Comparison of ENCODE assay signal across 10 cellular contexts in genomic region chrX:135572436-135572835, GRCh38. TPM values are rescaled to one million over a fixed set of nuclear protein-coding genes. Genes with fewer than 3 reads are reported as not detected.
A peak's percentile ranks its signal among the peaks of the same experiment; 100 is the strongest.
DNase-seq lines count a peak whose midpoint lies in the region; ATAC-seq and TF ChIP-seq lines count a peak whose summit lies in the region.
"Had no signal": no experiment of that assay in that cellular context is flagged by ENCODE, and none has a peak within 500 bp of the region (broad histone marks: within the 10 kb centered on the region; RNA-seq: fewer than 3 reads in every experiment).

No MANE protein-coding gene starts in this region.

- no peak overlapping the region for H3K4me2 ChIP-seq in MM.1S (ENCODE audit: low read depth, low read length)

- H3K4me3 Mint-ChIP-seq in progenitor cell of endocrine pancreas (ENCODE audit: low read depth), result no peak overlapping the region
- no peak overlapping the region for H3K4me3 Mint-ChIP-seq in activated T-cell treated with anti-CD3 and anti-CD28 coated beads, Interleukin-2, amount 50 U/mL, for 4 hours

- H3K27ac Mint-ChIP-seq in progenitor cell of endocrine pancreas, result no peak overlapping the region
- H3K27ac Mint-ChIP-seq: activated naive CD4-positive, alpha-beta T cell treated with anti-CD3 and anti-CD28 coated beads, Interleukin-2, amount 50 U/mL, for 72 hours had no signal

- H3K36me3 Mint-ChIP-seq in progenitor cell of endocrine pancreas (ENCODE audit: insufficient read depth), result peaks cover 5% of the 10 kb centered on the region
- H3K36me3 Mint-ChIP-seq in activated T-cell treated with anti-CD3 and anti-CD28 coated beads, Interleukin-2, amount 50 U/mL, for 4 hours (ENCODE audit: insufficient read depth), result peaks cover 15% of the 10 kb centered on the region
- H3K36me3 Mint-ChIP-seq: activated naive CD4-positive, alpha-beta T cell treated with anti-CD3 and anti-CD28 coated beads, Interleukin-2, amount 50 U/mL, for 72 hours had no signal

- no peaks in the 10 kb centered on the region for H3K4me1 Mint-ChIP-seq in progenitor cell of endocrine pancreas (ENCODE audit: low read depth)
- H3K4me1 Mint-ChIP-seq in activated T-cell treated with anti-CD3 and anti-CD28 coated beads, Interleukin-2, amount 50 U/mL, for 4 hours (ENCODE audit: low read depth), result no peaks in the 10 kb centered on the region

- H3K27ac ChIP-seq in MM.1S (ENCODE audit: low read length), result no peak overlapping the region
- H3K27ac ChIP-seq in dorsolateral prefrontal cortex, result no peak overlapping the region

- H3K9me3 Mint-ChIP-seq in progenitor cell of endocrine pancreas (ENCODE audit: low read depth), result peaks cover 8% of the 10 kb centered on the region
- H3K9me3 Mint-ChIP-seq in activated T-cell treated with anti-CD3 and anti-CD28 coated beads, Interleukin-2, amount 50 U/mL, for 4 hours, result no peaks in the 10 kb centered on the region
- H3K9me3 Mint-ChIP-seq: activated naive CD4-positive, alpha-beta T cell treated with anti-CD3 and anti-CD28 coated beads, Interleukin-2, amount 50 U/mL, for 72 hours had no signal

- no peak overlapping the region for H3K9ac ChIP-seq in MM.1S (ENCODE audit: low read length)

- H3K27me3 Mint-ChIP-seq in progenitor cell of endocrine pancreas, result no peaks in the 10 kb centered on the region
- H3K27me3 Mint-ChIP-seq in activated T-cell treated with anti-CD3 and anti-CD28 coated beads, Interleukin-2, amount 50 U/mL, for 4 hours (ENCODE audit: low read depth), result no peaks in the 10 kb centered on the region

- H3K4me1 ChIP-seq in MM.1S (ENCODE audit: low read length), result no peaks in the 10 kb centered on the region

- no peaks in the 10 kb centered on the region for H3K9me2 ChIP-seq in MM.1S (replicated peaks; ENCODE audit: insufficient read depth, low read length)

- H3K4me3 ChIP-seq in MM.1S (ENCODE audit: low read length) (no peak overlapping the region), dorsolateral prefrontal cortex (no peak overlapping the region)

- no peaks in the 10 kb centered on the region for H4K20me1 ChIP-seq in MM.1S (ENCODE audit: insufficient read depth, low read length)

- DNase-seq in ELR (ENCODE audit: low read depth), result peak; percentile 8
- no peak for DNase-seq in MM.1S
- DNase-seq in dorsolateral prefrontal cortex, result no peak
- DNase-seq in progenitor cell of endocrine pancreas (ENCODE audit: low spot score, unreplicated experiment), result no peak
- DNase-seq in activated CD4-positive, alpha-beta T cell treated with anti-CD3 and anti-CD28 coated beads for 1 hour, result no peak
- no peak for DNase-seq in activated T-cell treated with anti-CD3 and anti-CD28 coated beads, Interleukin-2, amount 50 U/mL, for 4 hours
- no peak for DNase-seq in DMS79 (lab: John Stamatoyannopoulos, UW)
- DNase-seq: activated CD4-positive, alpha-beta T cell treated with anti-CD3 and anti-CD28 coated beads for 4 hours had no signal

- no peaks in the 10 kb centered on the region for H3K9me3 ChIP-seq in MM.1S (replicated peaks; ENCODE audit: insufficient read depth, low read length)

- H3K79me2 ChIP-seq in MM.1S (ENCODE audit: low read length), result no peaks in the 10 kb centered on the region

- intact Hi-C loops in dorsolateral prefrontal cortex (cut with DNase I), result loop anchor here in 1 of 2 donors (10.0 kb wide), 1 partner anchor 88 kb away; no protein-coding TSS in a partner anchor

- TF ChIP-seq CTCF in MM.1S (IDR thresholded peaks at IDR 0.05; ENCODE audit: low read length) (peak; percentile 37), dorsolateral prefrontal cortex (IDR thresholded peaks at IDR 0.05 in 54 of 56, conservative IDR thresholded peaks at IDR 0.05 in 2 of 56; ENCODE audit: low read depth in 1 of 56, partially characterized antibody in 56 of 56) (peak in 51 of 56 donors; percentile 37 to 71 (median 53)), progenitor cell of endocrine pancreas (IDR thresholded peaks at IDR 0.05; ENCODE audit: unreplicated experiment) (peak; percentile 32)

- H3F3A ChIP-seq in MM.1S (ENCODE audit: insufficient read depth, low read length), result no peaks in the 10 kb centered on the region

- no peaks in the 10 kb centered on the region for H3K27me3 ChIP-seq in MM.1S (replicated peaks; ENCODE audit: insufficient read depth, low read length)
- H3K27me3 ChIP-seq in dorsolateral prefrontal cortex, result peaks cover 0 to 55% (median 9%) of the 10 kb centered on the region in 45 donors

- ATAC-seq in activated T-cell treated with anti-CD3 and anti-CD28 coated beads, Interleukin-2, amount 50 U/mL, for 4 hours, result no peak
- ATAC-seq: activated naive CD4-positive, alpha-beta T cell treated with anti-CD3 and anti-CD28 coated beads, Interleukin-2, amount 50 U/mL, for 72 hours; sciatic nerve had no signal

- no peak overlapping the region for H2AFZ ChIP-seq in MM.1S (ENCODE audit: low read length)

- no peaks in the 10 kb centered on the region for H3K36me3 ChIP-seq in MM.1S (replicated peaks; ENCODE audit: insufficient read depth, low read length)

RNA-seq across cellular contexts. Expression of gene INTS6L, which starts 52.0 kb away (rescaled TPM):
- total RNA-seq in dorsolateral prefrontal cortex (10 to 100 TPM in 118 of 120 experiments, 1 to 10 TPM in 2; 9.2 to 20.0 (median 13.5) TPM), progenitor cell of endocrine pancreas (14.6 and 14.8 TPM in 2 replicates)
- 10 to 100 TPM; 12.1 to 14.9 (median 14.8) TPM for total RNA-seq in activated T-cell treated with anti-CD3 and anti-CD28 coated beads, Interleukin-2, amount 50 U/mL, for 4 hours
